In genomic region chr4:37666625-37667071, GRCh38 we compare ENCODE assay signal across 8 cellular contexts. TPM values are rescaled to one million over a fixed set of nuclear protein-coding genes. Genes with fewer than 3 reads are reported as not detected.
A peak's percentile ranks its signal among the peaks of the same experiment; 100 is the strongest.
DNase-seq lines count a peak whose midpoint lies in the region; ATAC-seq and TF ChIP-seq lines count a peak whose summit lies in the region.

No MANE protein-coding gene starts in this region.

- H3K79me2 ChIP-seq in Loucy (ENCODE audit: insufficient read depth, low read length), result peaks cover 27% of the 10 kb centered on the region; the same call in 1 of the 2 replicates

- H4K20me1 ChIP-seq in Loucy (ENCODE audit: insufficient read depth, low read length, poor library complexity, severe bottlenecking), result no peaks in the 10 kb centered on the region

- H3K9me2 ChIP-seq in Loucy (replicated peaks; ENCODE audit: low read depth, low read length), result no peaks in the 10 kb centered on the region

- peak overlapping the region; percentile 3 for H3K4me3 Mint-ChIP-seq in type B pancreatic cell

- H3K4me2 ChIP-seq in Loucy (ENCODE audit: low read depth, low read length, poor library complexity, severe bottlenecking), result peak overlapping the region; percentile 55

- no peaks in the 10 kb centered on the region for H3K9me3 ChIP-seq in Loucy (ENCODE audit: insufficient read depth, low read depth, low read length)

- peak; percentile 73 for ATAC-seq in GM18511 (IDR thresholded peaks at IDR 0.05; ENCODE audit: unreplicated experiment)
- ATAC-seq in left colon, result peak; percentile 81
- ATAC-seq in HG03025 (IDR thresholded peaks at IDR 0.05; ENCODE audit: low FRiP score, unreplicated experiment), result no peak

- DNase-seq in astrocyte of the hippocampus (ENCODE audit: low read depth, low spot score), result peak; percentile 87
- DNase-seq in left colon, result peak in 1 of 2 donors; percentile 66
- DNase-seq in type B pancreatic cell (ENCODE audit: extremely low spot score, unreplicated experiment), result no peak
- DNase-seq in NCI-H1930 (lab: John Stamatoyannopoulos, UW), result no peak
- no peak for DNase-seq in SIG-M5 treated with dmso at 0.1 percent for 504 hours (lab: John Stamatoyannopoulos, UW; ENCODE audit: unreplicated experiment)

- H3K9me3 Mint-ChIP-seq in type B pancreatic cell, result no peaks in the 10 kb centered on the region

- intact Hi-C loops in left colon (cut with DNase I, micrococcal nuclease), result no loop called here

- no peak overlapping the region for H3K9ac ChIP-seq in Loucy (ENCODE audit: low read depth, low read length, poor library complexity, severe bottlenecking)

- no peaks in the 10 kb centered on the region for H3K27me3 Mint-ChIP-seq in type B pancreatic cell

- peak overlapping the region; percentile 67 for H3K27ac Mint-ChIP-seq in type B pancreatic cell

- H3F3A ChIP-seq in Loucy (ENCODE audit: low read depth), result no peaks in the 10 kb centered on the region

- H3K4me1 Mint-ChIP-seq in type B pancreatic cell (ENCODE audit: unreplicated experiment), result peaks cover 53% of the 10 kb centered on the region

- H2AFZ ChIP-seq in Loucy (ENCODE audit: low read length), result no peak overlapping the region

- H3K4me1 ChIP-seq in Loucy (ENCODE audit: insufficient read depth, low read length, poor library complexity, severe bottlenecking), result peaks cover 36% of the 10 kb centered on the region

- H3K36me3 Mint-ChIP-seq in type B pancreatic cell, result peaks cover 14% of the 10 kb centered on the region

- TF ChIP-seq CTCF in Loucy (conservative IDR thresholded peaks at IDR 0.05; ENCODE audit: low read length) (0 out of 2 replicates have a peak, but pooled peaks have one; percentile 16), type B pancreatic cell (conservative IDR thresholded peaks at IDR 0.05) (no peak)

- no peaks in the 10 kb centered on the region for H3K27me3 ChIP-seq in Loucy (ENCODE audit: insufficient read depth, low read length, poor library complexity, severe bottlenecking)

- no peaks in the 10 kb centered on the region for H3K36me3 ChIP-seq in Loucy (ENCODE audit: insufficient read depth, low read length)

- no peak overlapping the region for H3K4me3 ChIP-seq in Loucy (ENCODE audit: low read length, poor library complexity, severe bottlenecking)

RNA-seq across cellular contexts. Expression of gene RELL1, which starts 19.5 kb away (rescaled TPM):
- total RNA-seq in left colon (10 to 100 TPM; 53.7 to 75.0 TPM), type B pancreatic cell (ENCODE audit: low replicate concordance) (31.6 and 45.8 TPM in 2 replicates)
